In genomic region chr3:71536376-71536965, GRCh38 we compare ENCODE assay signal across 11 cellular contexts. TPM values are rescaled to one million over a fixed set of nuclear protein-coding genes. Genes with fewer than 3 reads are reported as not detected.
A peak's percentile ranks its signal among the peaks of the same experiment; 100 is the strongest.
DNase-seq lines count a peak whose midpoint lies in the region; ATAC-seq and TF ChIP-seq lines count a peak whose summit lies in the region.
"Had no signal": no experiment of that assay in that cellular context is flagged by ENCODE, and none has a peak within 500 bp of the region (broad histone marks: within the 10 kb centered on the region; RNA-seq: fewer than 3 reads in every experiment).

No MANE protein-coding gene starts in this region.

- peaks cover 20% of the 10 kb centered on the region for H3K36me3 Mint-ChIP-seq in type B pancreatic cell

- peaks cover 4% of the 10 kb centered on the region for H3K9me3 Mint-ChIP-seq in type B pancreatic cell

- H3K27ac Mint-ChIP-seq in type B pancreatic cell: peak overlapping the region; percentile 29

- peak; percentile 65 for ATAC-seq in foreskin keratinocyte

- no peak overlapping the region for H3K27ac ChIP-seq in foreskin keratinocyte
- H3K27ac ChIP-seq: left ventricle myocardium inferior had no signal

- no peaks in the 10 kb centered on the region for H3K27me3 Mint-ChIP-seq in type B pancreatic cell

- no peak overlapping the region for H3K4me3 Mint-ChIP-seq in type B pancreatic cell

- peaks cover 40% of the 10 kb centered on the region for H3K4me1 ChIP-seq in foreskin keratinocyte

- DNase-seq in HT1080 (ENCODE audit: low read depth) (peak; percentile 77), amniotic epithelial cell (ENCODE audit: low read depth) (peak; percentile 90), foreskin keratinocyte (peak in 1 of 2 donors; percentile 49), type B pancreatic cell (ENCODE audit: extremely low spot score, unreplicated experiment) (no peak), NCI-H510A treated with DMSO at 0.1 percent for 48 hours (lab: John Stamatoyannopoulos, UW) (no peak), islet precursor cell (no peak), NCI-H2029 treated with DMSO at 0.1 percent for 48 hours (lab: John Stamatoyannopoulos, UW) (no peak)
- no peak for DNase-seq in stimulated activated CD4-positive, alpha-beta T cell treated with anti-CD3 and anti-CD28 coated beads, Interleukin-15, amount 100 ng/mL, for 24 hours
- DNase-seq: activated T-cell treated with anti-CD3 and anti-CD28 coated beads, Interleukin-2, amount 50 U/mL, for 48 hours; left ventricle myocardium inferior; NCI-H1417 had no signal

- no peaks in the 10 kb centered on the region for H3K27me3 ChIP-seq in foreskin keratinocyte

- TF ChIP-seq CTCF in foreskin keratinocyte (conservative IDR thresholded peaks at IDR 0.05) (no peak), type B pancreatic cell (conservative IDR thresholded peaks at IDR 0.05) (no peak)

- H3K4me1 Mint-ChIP-seq in type B pancreatic cell (ENCODE audit: unreplicated experiment): peaks cover 57% of the 10 kb centered on the region

RNA-seq across cellular contexts. Expression of gene FOXP1, which starts 47.1 kb away (rescaled TPM):
- 42.9 and 65.9 TPM in 2 replicates for total RNA-seq in HT1080 (2014; rRNA removed; shearing (Covaris generic))
- polyA plus RNA-seq in HT1080 (2015; cell fraction: cytosol; rRNA removed): 25.6 and 27.2 TPM in 2 replicates
- polyA plus RNA-seq in HT1080 (2015; cell fraction: nucleus; rRNA removed): 26.8 and 30.5 TPM in 2 replicates
- total RNA-seq in foreskin keratinocyte (45.5 and 46.6 TPM in 2 replicates), type B pancreatic cell (ENCODE audit: low replicate concordance) (113 and 127 TPM in 2 replicates)
- 7.5 and 8.7 TPM in 2 replicates for polyA plus RNA-seq in foreskin keratinocyte

Comparison
In these comparisons a context has a peak if more than half of its experiments do, and no peak if none do; other contexts are left out.
1. DNase-seq: peak in HT1080 (single experiment) and amniotic epithelial cell (single experiment); none in type B pancreatic cell (single experiment), NCI-H510A treated with DMSO at 0.1 percent for 48 hours (single experiment), islet precursor cell (single experiment), stimulated activated CD4-positive, alpha-beta T cell treated with anti-CD3 and anti-CD28 coated beads, Interleukin-15, amount 100 ng/mL, for 24 hours (single experiment) and NCI-H2029 treated with DMSO at 0.1 percent for 48 hours (single experiment).